ENCODE assay signal across 25 cellular contexts in genomic region chr1:7104053-7104738, GRCh38.
DNase-seq lines count a peak whose midpoint lies in the region; ATAC-seq and TF ChIP-seq lines count a peak whose summit lies in the region.
"Had no signal": no experiment of that assay in that cellular context is flagged by ENCODE, and none has a peak within 500 bp of the region (broad histone marks: within the 10 kb centered on the region; RNA-seq: fewer than 3 reads in every experiment).

No MANE protein-coding gene starts in this region.

- H3K36me3 ChIP-seq in HEK293 (ENCODE audit: control insufficient read depth in 2 of 2, insufficient read depth in 1 of 2, low read length in 2 of 2) (no peaks in the 10 kb centered on the region), SJCRH30 (no peaks in the 10 kb centered on the region), mesendoderm (ENCODE audit: control insufficient read depth, insufficient read depth, low read length) (no peaks in the 10 kb centered on the region)
- H3K36me3 ChIP-seq: gastrocnemius medialis, left lung, uterus had no signal

- H4K5ac ChIP-seq in mesendoderm (ENCODE audit: low read length), result no peak overlapping the region

- H4K8ac ChIP-seq in mesendoderm (ENCODE audit: low read depth, low read length), result no peak overlapping the region

- in situ Hi-C loops in G401 (cut with HindIII; ENCODE audit: low sequenced_read_pairs), result no loop called here

- H2BK120ac ChIP-seq in mesendoderm (ENCODE audit: low read depth, low read length), result no peak overlapping the region

- DNase-seq in ELR (ENCODE audit: low read depth) (peak; percentile 15), SJCRH30 (peak; percentile 18 to 38), mesendoderm (peak; percentile 44), DMS153 treated with DMSO at 0.1 percent for 48 hours (lab: John Stamatoyannopoulos, UW; ENCODE audit: unreplicated experiment) (no peak), G401 (ENCODE audit: low spot score) (no peak)
- DNase-seq: activated CD4-positive, alpha-beta memory T cell treated with anti-CD3 and anti-CD28 coated beads, Interleukin-2, amount 10 ng/mL, durations not matched to agents 7 days and 5 days; activated CD4-positive, CD25-positive, alpha-beta regulatory T cell treated with anti-CD3 and anti-CD28 coated beads, Interleukin-2, amount 50 U/mL, for 72 hours; activated gamma-delta T cell; activated naive CD8-positive, alpha-beta T cell treated with anti-CD3 and anti-CD28 coated beads, Interleukin-2, amount 10 ng/mL, durations not matched to agents 7 days and 5 days; activated T-cell treated with anti-CD3 and anti-CD28 coated beads for 4 hours; central memory CD4-positive, alpha-beta T cell; endodermal cell; gastrocnemius medialis; H9; left lung; NCI-H146; NCI-H526 treated with DMSO at 0.1 percent for 48 hours; uterus had no signal

- 100% methylated on average over 1 of the region's 4 CpGs for WGBS in mesendoderm (ENCODE audit: extremely low coverage, insufficient coverage, low lambda C conversion rate)

- H3K18ac ChIP-seq in mesendoderm (ENCODE audit: low read length), result no peak overlapping the region

- no peak overlapping the region for H3K4me3 ChIP-seq in HEK293 (ENCODE audit: low read depth, low read length)
- H3K4me3 ChIP-seq in SJCRH30, result no peak overlapping the region
- no peak overlapping the region for H3K4me3 ChIP-seq in mesendoderm (ENCODE audit: low read length)
- H3K4me3 ChIP-seq: gastrocnemius medialis, hepatocyte, left lung, SK-N-MC, uterus had no signal

- no peak for TF ChIP-seq CTCF in HEK293 (tag by site-specific recombination; IDR thresholded peaks at IDR 0.05)

- no peak overlapping the region for H3K4me2 ChIP-seq in mesendoderm (ENCODE audit: low read length)
- H3K4me2 ChIP-seq: hepatocyte, KMS-11 had no signal

- POLR2A ChIA-PET in HEK293 (lab: Yijun Ruan, JAX), result no interaction called here

- CTCF ChIA-PET in HEK293 (lab: Yijun Ruan, JAX), result no interaction called here

- ATAC-seq in GM21576 (IDR thresholded peaks at IDR 0.05; ENCODE audit: unreplicated experiment), result no peak
- ATAC-seq: esophagus mucosa, gastrocnemius medialis, left lung had no signal

- no peak overlapping the region for H3K4ac ChIP-seq in mesendoderm (ENCODE audit: low read depth, low read length)

- H3K27ac ChIP-seq in HEK293 (ENCODE audit: extremely low read depth, low read depth, low read length) (no peak overlapping the region), SJCRH30 (no peak overlapping the region), mesendoderm (ENCODE audit: low read depth, low read length) (no peak overlapping the region)
- H3K27ac ChIP-seq: gastrocnemius medialis, hepatocyte, KMS-11, left lung, RWPE1, SK-N-MC, uterus had no signal

- H3K27me3 ChIP-seq in SJCRH30, result peaks cover 17% of the 10 kb centered on the region; the same call in 1 of the 2 replicates
- H3K27me3 ChIP-seq in mesendoderm (ENCODE audit: insufficient read depth, low read length, poor library complexity), result no peaks in the 10 kb centered on the region
- H3K27me3 ChIP-seq: gastrocnemius medialis, uterus had no signal

- H3K4me1 ChIP-seq in HEK293 (ENCODE audit: control insufficient read depth, insufficient read depth, low read length), result no peaks in the 10 kb centered on the region
- H3K4me1 ChIP-seq in SJCRH30, result no peaks in the 10 kb centered on the region
- H3K4me1 ChIP-seq in mesendoderm (ENCODE audit: control insufficient read depth, low read depth, low read length), result no peaks in the 10 kb centered on the region
- H3K4me1 ChIP-seq: left lung, uterus had no signal

- H3K9me3 ChIP-seq in HEK293 (ENCODE audit: control insufficient read depth, insufficient read depth, low read depth, low read length) (no peaks in the 10 kb centered on the region), SJCRH30 (replicated peaks) (peaks cover 11% of the 10 kb centered on the region)
- H3K9me3 ChIP-seq: gastrocnemius medialis, left lung, uterus had no signal

- H3K56ac ChIP-seq in mesendoderm (ENCODE audit: low read length), result no peak overlapping the region

- no peaks in the 10 kb centered on the region for H3K79me1 ChIP-seq in mesendoderm (ENCODE audit: low read length)

- H2BK5ac ChIP-seq in mesendoderm (ENCODE audit: low read length), result no peak overlapping the region

- H3K79me2 ChIP-seq in mesendoderm (ENCODE audit: control insufficient read depth, insufficient read depth, low read length), result no peaks in the 10 kb centered on the region
- H3K79me2 ChIP-seq: hepatocyte had no signal

- no peak overlapping the region for H3K23ac ChIP-seq in mesendoderm (ENCODE audit: low read length)

- H3K9ac ChIP-seq in mesendoderm (ENCODE audit: low read length), result no peak overlapping the region
- H3K9ac ChIP-seq: KMS-11 had no signal

- no peak overlapping the region for H2BK15ac ChIP-seq in mesendoderm (replicated peaks; ENCODE audit: low read depth)

- no peak overlapping the region for H2AK5ac ChIP-seq in mesendoderm (ENCODE audit: low read length)

TF ChIP-seq in HEK293, 187 proteins besides CTCF, POLR2A, EP300 and RAD21 (continues in another document):
- TF ChIP-seq ZNF354C (tag by site-specific recombination; IDR thresholded peaks at IDR 0.05; ENCODE audit: borderline replicate concordance, low read depth) (no peak), ZNF549 (tag by site-specific recombination; IDR thresholded peaks at IDR 0.05) (no peak), KLF10 (tag by site-specific recombination; IDR thresholded peaks at IDR 0.05) (no peak), ZNF324 (tag by site-specific recombination; IDR thresholded peaks at IDR 0.05) (no peak), OVOL3 (tag by site-specific recombination; IDR thresholded peaks at IDR 0.05) (0 out of 2 replicates have a peak, but pooled peaks have one; percentile 7), BCL11A (tag by site-specific recombination; IDR thresholded peaks at IDR 0.05; ENCODE audit: low read depth) (0 out of 2 replicates have a peak, but pooled peaks have one; percentile 16), ZNF639 (tag by site-specific recombination; IDR thresholded peaks at IDR 0.05) (no peak), ZNF24 (tag by site-specific recombination; IDR thresholded peaks at IDR 0.05) (no peak), HOXD13 (CRISPR knock-in tag; IDR thresholded peaks at IDR 0.05; ENCODE audit: borderline replicate concordance) (no peak; the same call in 1 of the 2 replicates), PRDM2 (tag by site-specific recombination; IDR thresholded peaks at IDR 0.05; ENCODE audit: borderline replicate concordance) (no peak)

Comparison
In these comparisons a context has a peak if more than half of its experiments do, and no peak if none do; other contexts are left out.
1. DNase-seq: peak in ELR (single experiment), SJCRH30 (2 of 2) and mesendoderm (single experiment); none in DMS153 treated with DMSO at 0.1 percent for 48 hours (single experiment) and G401 (single experiment).